In genomic region chr10:2604891-2605290, GRCh38 we compare ENCODE assay signal across 7 cellular contexts.
"Had no signal": no experiment of that assay in that cellular context is flagged by ENCODE, and none has a peak within 500 bp of the region (broad histone marks: within the 10 kb centered on the region; RNA-seq: fewer than 3 reads in every experiment).

No MANE protein-coding gene starts in this region.

- H3K27ac ChIP-seq: HL-60, KMS-11 had no signal

- DNase-seq: IMR-90, KBM-7, KG1 had no signal

- H3K4me3 ChIP-seq: K562 had no signal

- FAIRE-seq: HTR-8/SVneo, K562 had no signal

- H3K4me2 ChIP-seq: KMS-11 had no signal

- H3K9ac ChIP-seq: KMS-11 had no signal

- ATAC-seq: K562 had no signal
